Comparison of ENCODE assay signal across 19 cellular contexts in the genomic region with DNA sequence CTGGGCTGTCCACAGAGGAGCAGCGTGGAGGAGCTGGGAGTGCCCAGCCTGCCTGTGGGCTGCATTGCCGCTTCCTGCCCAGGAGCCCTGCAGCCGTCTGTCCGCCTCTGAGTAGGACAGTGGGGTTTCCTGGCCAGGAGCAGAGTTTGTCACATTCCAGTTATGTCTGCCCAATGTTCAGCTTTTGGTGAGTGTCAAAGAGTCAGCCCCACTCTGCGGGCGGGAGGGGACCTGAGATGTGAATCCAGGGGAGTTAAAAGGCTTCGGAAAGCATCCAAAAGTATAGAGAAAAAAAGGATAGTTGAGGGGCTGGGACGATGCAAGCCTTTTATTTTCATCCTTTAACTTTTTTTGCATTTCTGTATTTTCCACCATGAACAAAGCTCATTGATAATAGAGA. TPM values are rescaled to one million over a fixed set of nuclear protein-coding genes. Genes with fewer than 3 reads are reported as not detected.
"Had no signal": no experiment of that assay in that cellular context is flagged by ENCODE, and none has a peak within 500 bp of the region (broad histone marks: within the 10 kb centered on the region; RNA-seq: fewer than 3 reads in every experiment).

No MANE protein-coding gene starts in this region.

- H3K9me3 ChIP-seq: adrenal gland, ovary had no signal

- H3K4me3 Mint-ChIP-seq: effector memory CD8-positive, alpha-beta T cell; natural killer cell treated with Interleukin-12 subunit alpha and Interleukin-12 subunit beta and Interleukin-15 and Interleukin-18, amount 100 ng/mL, for 72 hours had no signal

- H3K27me3 ChIP-seq: adrenal gland, ovary had no signal

- H3K9me3 Mint-ChIP-seq: activated T-helper 2 cell treated with anti-CD3 and anti-CD28 coated beads, Interferon-gamma antibody, Interleukin-2, Interleukin-4, amounts not matched to agents 10 μg/mL and 5 μg/mL and 100 μg/mL, durations not matched to agents 14 hours and 24 hours and 36 hours; effector memory CD8-positive, alpha-beta T cell; immature natural killer cell; natural killer cell treated with Interleukin-12 subunit alpha and Interleukin-12 subunit beta and Interleukin-15 and Interleukin-18, amount 100 ng/mL, for 72 hours had no signal

- H3K27ac Mint-ChIP-seq: activated T-helper 2 cell treated with anti-CD3 and anti-CD28 coated beads, Interferon-gamma antibody, Interleukin-2, Interleukin-4, amounts not matched to agents 10 μg/mL and 5 μg/mL and 100 μg/mL, durations not matched to agents 14 hours and 24 hours and 36 hours; effector memory CD8-positive, alpha-beta T cell; immature natural killer cell; natural killer cell treated with Interleukin-12 subunit alpha and Interleukin-12 subunit beta and Interleukin-15 and Interleukin-18, amount 100 ng/mL, for 72 hours had no signal

- H3K36me3 ChIP-seq: adrenal gland, ovary had no signal

- H3K4me3 ChIP-seq: adrenal gland, ovary had no signal

- H3K36me3 Mint-ChIP-seq: immature natural killer cell; natural killer cell treated with Interleukin-12 subunit alpha and Interleukin-12 subunit beta and Interleukin-15 and Interleukin-18, amount 100 ng/mL, for 72 hours had no signal

- H3K27ac ChIP-seq: adrenal gland, ovary had no signal

- ATAC-seq: effector memory CD8-positive, alpha-beta T cell; left colon; natural killer cell treated with Interleukin-12 subunit alpha and Interleukin-12 subunit beta and Interleukin-15 and Interleukin-18, amount 100 ng/mL, for 72 hours; stimulated activated naive CD8-positive, alpha-beta T cell treated with anti-CD3 and anti-CD28 coated beads, Interleukin-15, Interleukin-2, amounts not matched to agents 100 U/mL and 50 U/mL, for 24 hours had no signal

- DNase-seq: activated CD4-positive, alpha-beta T cell treated with anti-CD3 and anti-CD28 coated beads, Interleukin-2, amount 50 U/mL, for 1 hour; activated naive CD4-positive, alpha-beta T cell treated with anti-CD3 and anti-CD28 coated beads, Interleukin-2, amount 50 U/mL, for 16 hours; activated T-cell treated with anti-CD3 and anti-CD28 coated beads for 4 hours; adrenal gland; central memory CD4-positive, alpha-beta T cell; effector memory CD8-positive, alpha-beta T cell; hypothalamus; immature natural killer cell; left colon; ovary; stimulated activated CD4-positive, alpha-beta T cell treated with anti-CD3 and anti-CD28 coated beads, Interleukin-2, amount 100 ng/mL, for 48 hours; stimulated activated naive CD8-positive, alpha-beta T cell treated with anti-CD3 and anti-CD28 coated beads, Interleukin-15, Interleukin-2, amounts not matched to agents 100 U/mL and 50 U/mL, for 24 hours; T-helper 1 cell had no signal

RNA-seq across cellular contexts. Expression of a gene that starts 7.2 kb away (rescaled TPM):
- total RNA-seq: activated CD8-positive, alpha-beta memory T cell treated with anti-CD3 and anti-CD28 coated beads for 36 hours; activated T-helper 2 cell treated with anti-CD3 and anti-CD28 coated beads, Interferon-gamma antibody, Interleukin-2, Interleukin-4, amounts not matched to agents 10 μg/mL and 5 μg/mL and 100 μg/mL, durations not matched to agents 14 hours and 24 hours and 36 hours; epithelial cell of proximal tubule; left colon; lung microvascular endothelial cell; natural killer cell treated with Interleukin-12 subunit alpha and Interleukin-12 subunit beta and Interleukin-15 and Interleukin-18, amount 100 ng/mL, for 72 hours; temporal lobe had no signal
- polyA plus RNA-seq: immature natural killer cell had no signal

RNA-seq across cellular contexts. Expression of a gene that starts 55.6 kb away (rescaled TPM):
- total RNA-seq: activated CD8-positive, alpha-beta memory T cell treated with anti-CD3 and anti-CD28 coated beads for 36 hours; activated T-helper 2 cell treated with anti-CD3 and anti-CD28 coated beads, Interferon-gamma antibody, Interleukin-2, Interleukin-4, amounts not matched to agents 10 μg/mL and 5 μg/mL and 100 μg/mL, durations not matched to agents 14 hours and 24 hours and 36 hours; adrenal gland; lung microvascular endothelial cell; natural killer cell treated with Interleukin-12 subunit alpha and Interleukin-12 subunit beta and Interleukin-15 and Interleukin-18, amount 100 ng/mL, for 72 hours; temporal lobe had no signal
- polyA plus RNA-seq: adrenal gland, immature natural killer cell, ovary had no signal
